In genomic region chr22:41910599-41911291, GRCh38 we compare ENCODE assay signal across 8 cellular contexts. TPM values are rescaled to one million over a fixed set of nuclear protein-coding genes. Genes with fewer than 3 reads are reported as not detected.
DNase-seq lines count a peak whose midpoint lies in the region; ATAC-seq and TF ChIP-seq lines count a peak whose summit lies in the region.

No MANE protein-coding gene starts in this region.

- H3K4me3 ChIP-seq in stomach (peak overlapping the region; percentile 27 to 49 (median 36)), SJCRH30 (no peak overlapping the region)

- peak; percentile 23 to 42 for ATAC-seq in activated CD4-positive, CD25-positive, alpha-beta regulatory T cell treated with anti-CD3 and anti-CD28 coated beads, Interleukin-2, amount 50 U/mL, for 24 hours
- ATAC-seq in GM18519 (IDR thresholded peaks at IDR 0.05; ENCODE audit: low FRiP score, unreplicated experiment) = no peak
- ATAC-seq in HG03097 (IDR thresholded peaks at IDR 0.05; ENCODE audit: low FRiP score, unreplicated experiment) = no peak

- TF ChIP-seq EP300 in stomach (IDR thresholded peaks at IDR 0.05) = no peak

- no peak for TF ChIP-seq CTCF in stomach (IDR thresholded peaks at IDR 0.05)

- H3K4me1 ChIP-seq in stomach (peaks cover 34 to 58% (median 48%) of the 10 kb centered on the region in 4 donors), SJCRH30 (no peaks in the 10 kb centered on the region)

- intact Hi-C loops in stomach (cut with DNase I; ENCODE audit: low total_unique reads) = no loop called here

- no peak for DNase-seq in activated CD4-positive, CD25-positive, alpha-beta regulatory T cell treated with anti-CD3 and anti-CD28 coated beads, Interleukin-2, amount 50 U/mL, for 72 hours
- DNase-seq in astrocyte of the hippocampus (ENCODE audit: low read depth, low spot score) = peak; percentile 71
- peak; percentile 61 for DNase-seq in stomach
- no peak for DNase-seq in SJCRH30

- 1 to 3% (median 2%) methylated on average over 29 to 61 of the region's 61 CpGs for WGBS in stomach, 5 donors

- H3K36me3 ChIP-seq in stomach = peaks cover 1 to 23% (median 20%) of the 10 kb centered on the region in 4 donors
- H3K36me3 ChIP-seq in SJCRH30 = no peaks in the 10 kb centered on the region

- no peak for TF ChIP-seq POLR2A in stomach (IDR thresholded peaks at IDR 0.05)

- H3K27me3 ChIP-seq in layer of hippocampus (ENCODE audit: control insufficient read depth, insufficient read depth, low read length) (peaks cover 28% of the 10 kb centered on the region), stomach (peaks cover 12 to 72% (median 63%) of the 10 kb centered on the region in 3 donors), SJCRH30 (peaks cover 5% of the 10 kb centered on the region; the same call in 1 of the 2 replicates)

- H3K27ac ChIP-seq in layer of hippocampus (ENCODE audit: low read depth, low read length) = peak overlapping the region; percentile 30
- no peak overlapping the region for H3K27ac ChIP-seq in stomach
- H3K27ac ChIP-seq in SJCRH30 = no peak overlapping the region

- H3K9me3 ChIP-seq in stomach (no peaks in the 10 kb centered on the region), SJCRH30 (replicated peaks) (no peaks in the 10 kb centered on the region)

RNA-seq across cellular contexts. Expression of gene SHISA8, which starts 4.1 kb away (rescaled TPM):
- not detected for total RNA-seq in stomach
- under 1 TPM in 1 of 3 donors, not detected in 2; 0.15 TPM for polyA plus RNA-seq in stomach
- total RNA-seq in SJCRH30 (2014; rRNA removed; shearing (Covaris generic)) = not detected in 2 replicates

RNA-seq across cellular contexts. Expression of gene TNFRSF13C, which starts 15.9 kb away (rescaled TPM):
- under 1 TPM in 2 of 5 donors, not detected in 3; 0.55 to 0.87 TPM for total RNA-seq in stomach
- polyA plus RNA-seq in stomach = 1 to 10 TPM in 1 of 3 donors, under 1 TPM in 1, not detected in 1; 0.31 to 1.1 TPM
- 0.94 and 1.8 TPM in 2 replicates for total RNA-seq in SJCRH30 (2014; rRNA removed; shearing (Covaris generic))

RNA-seq across cellular contexts. Expression of gene CENPM, which starts 36.2 kb away (rescaled TPM):
- 10 to 100 TPM in 2 of 5 donors, 1 to 10 TPM in 2, not detected in 1; 6.1 to 64.3 (median 11.1) TPM for total RNA-seq in stomach
- polyA plus RNA-seq in stomach = 10 to 100 TPM; 15.1 to 22.5 (median 15.8) TPM
- 60.6 and 60.9 TPM in 2 replicates for total RNA-seq in SJCRH30 (2014; rRNA removed; shearing (Covaris generic))

RNA-seq across cellular contexts. Expression of gene SEPTIN3, which starts 58.5 kb away (rescaled TPM):
- total RNA-seq in stomach = 1 to 10 TPM in 1 of 5 donors, under 1 TPM in 1, not detected in 3; 0.72 to 1.1 TPM
- polyA plus RNA-seq in stomach = 1 to 10 TPM in 1 of 3 donors, under 1 TPM in 2; 0.61 to 1.4 (median 0.63) TPM
- total RNA-seq in SJCRH30 (2014; rRNA removed; shearing (Covaris generic)) = 1.1 TPM in 2 replicates

Comparison
In these comparisons a context has a peak if more than half of its experiments do, and no peak if none do; other contexts are left out.
1. ATAC-seq: peak in activated CD4-positive, CD25-positive, alpha-beta regulatory T cell treated with anti-CD3 and anti-CD28 coated beads, Interleukin-2, amount 50 U/mL, for 24 hours (2 of 2); none in GM18519 (single experiment) and HG03097 (single experiment).
2. DNase-seq: peak in astrocyte of the hippocampus (single experiment) and stomach (single experiment); none in activated CD4-positive, CD25-positive, alpha-beta regulatory T cell treated with anti-CD3 and anti-CD28 coated beads, Interleukin-2, amount 50 U/mL, for 72 hours (single experiment) and SJCRH30 (0 of 2).